ENCODE assay signal across 9 cellular contexts in genomic region chr11:116416852-116417251, GRCh38.
"Had no signal": no experiment of that assay in that cellular context is flagged by ENCODE, and none has a peak within 500 bp of the region (broad histone marks: within the 10 kb centered on the region; RNA-seq: fewer than 3 reads in every experiment).

No MANE protein-coding gene starts in this region.

- H3K4me3 ChIP-seq: GM23248, GM23338, HAP-1 had no signal

- H3K4me3 Mint-ChIP-seq: GM23338, H9, HFFc6 had no signal

- H3K27ac ChIP-seq: GM23248 had no signal

- DNase-seq: GM23248, GOT3, H7, H9, HCEC 1CT, HFFc6 had no signal

- H3K36me3 ChIP-seq: HAP-1 had no signal

- ATAC-seq: GM23338, HCT116 had no signal

- H2AFZ ChIP-seq: GM23248, GM23338 had no signal

- H3K9me3 ChIP-seq: HAP-1 had no signal

- H3K27ac Mint-ChIP-seq: GM23338, HFFc6 had no signal

- H3K4me2 ChIP-seq: GM23338 had no signal

- H3K9ac ChIP-seq: GM23248 had no signal
